11 cellular contexts compared by ENCODE assay signal in the genomic region with DNA sequence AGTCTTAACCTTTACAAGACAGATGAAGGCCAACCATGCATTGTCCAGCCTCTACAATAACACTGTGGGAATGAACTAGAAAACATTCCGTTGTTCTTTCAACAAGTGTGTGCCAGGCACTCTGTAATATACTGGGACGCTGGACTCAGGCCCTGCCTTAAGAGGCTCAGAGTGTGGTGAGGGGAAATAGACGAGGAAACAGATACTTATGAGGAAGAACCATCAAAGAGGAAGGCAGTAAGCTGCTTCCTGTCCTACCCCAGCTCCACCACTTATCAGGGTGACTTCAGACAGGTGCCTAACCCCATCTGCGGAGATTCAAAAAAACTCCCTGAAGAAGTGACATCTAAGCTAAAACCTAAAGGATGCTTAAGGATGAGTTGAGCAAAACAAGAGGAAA. TPM values are rescaled to one million over a fixed set of nuclear protein-coding genes. Genes with fewer than 3 reads are reported as not detected.
DNase-seq lines count a peak whose midpoint lies in the region; ATAC-seq and TF ChIP-seq lines count a peak whose summit lies in the region.
"Had no signal": no experiment of that assay in that cellular context is flagged by ENCODE, and none has a peak within 500 bp of the region (broad histone marks: within the 10 kb centered on the region; RNA-seq: fewer than 3 reads in every experiment).

No MANE protein-coding gene starts in this region.

- no peaks in the 10 kb centered on the region for H3K9me3 Mint-ChIP-seq in CD8-positive, alpha-beta memory T cell
- H3K9me3 Mint-ChIP-seq in activated T-helper 1 cell treated with anti-CD3 and anti-CD28 coated beads, Interleukin-12 subunit alpha, Interleukin-12 subunit beta, Interleukin-2, Interleukin-4 antibody, amounts not matched to agents 30 ng/mL and 10 ng/mL and 1 ng/mL, durations not matched to agents 14 hours and 24 hours and 36 hours: no peaks in the 10 kb centered on the region
- H3K9me3 Mint-ChIP-seq in naive B cell: peaks cover 0 to 2% (median 0%) of the 10 kb centered on the region in 7 donors

- no peak overlapping the region for H2AFZ ChIP-seq in Loucy (ENCODE audit: low read length)

- H3K36me3 Mint-ChIP-seq in CD8-positive, alpha-beta memory T cell: peaks cover 0 to 10% (median 2%) of the 10 kb centered on the region in 3 donors
- peaks cover 4% of the 10 kb centered on the region for H3K36me3 Mint-ChIP-seq in activated T-helper 1 cell treated with anti-CD3 and anti-CD28 coated beads, Interleukin-12 subunit alpha, Interleukin-12 subunit beta, Interleukin-2, Interleukin-4 antibody, amounts not matched to agents 30 ng/mL and 10 ng/mL and 1 ng/mL, durations not matched to agents 14 hours and 24 hours and 36 hours (ENCODE audit: low read depth)
- H3K36me3 Mint-ChIP-seq in naive B cell: peaks cover 5 to 14% of the 10 kb centered on the region in 2 donors

- H3K9me3 ChIP-seq in CD8-positive, alpha-beta memory T cell (ENCODE audit: low read length): no peaks in the 10 kb centered on the region
- H3K9me3 ChIP-seq in Loucy (ENCODE audit: insufficient read depth, low read depth, low read length): no peaks in the 10 kb centered on the region

- H3K4me3 Mint-ChIP-seq in CD8-positive, alpha-beta memory T cell: peak overlapping the region in 5 of 7 donors; percentile 32 to 69 (median 55)
- peak overlapping the region; percentile 20 for H3K4me3 Mint-ChIP-seq in activated T-helper 1 cell treated with anti-CD3 and anti-CD28 coated beads, Interleukin-12 subunit alpha, Interleukin-12 subunit beta, Interleukin-2, Interleukin-4 antibody, amounts not matched to agents 30 ng/mL and 10 ng/mL and 1 ng/mL, durations not matched to agents 14 hours and 24 hours and 36 hours
- peak overlapping the region in 3 of 8 donors; percentile 51 to 81 (median 62) for H3K4me3 Mint-ChIP-seq in naive B cell

- peak overlapping the region; percentile 58 to 96 (median 80) for H3K27ac Mint-ChIP-seq in CD8-positive, alpha-beta memory T cell
- peak overlapping the region; percentile 41 for H3K27ac Mint-ChIP-seq in activated T-helper 1 cell treated with anti-CD3 and anti-CD28 coated beads, Interleukin-12 subunit alpha, Interleukin-12 subunit beta, Interleukin-2, Interleukin-4 antibody, amounts not matched to agents 30 ng/mL and 10 ng/mL and 1 ng/mL, durations not matched to agents 14 hours and 24 hours and 36 hours
- H3K27ac Mint-ChIP-seq in naive B cell: peak overlapping the region; percentile 77 to 94 (median 84)

- peak overlapping the region; percentile 56 for H3K9ac ChIP-seq in Loucy (ENCODE audit: low read depth, low read length, poor library complexity, severe bottlenecking)

- H3K36me3 ChIP-seq in CD8-positive, alpha-beta memory T cell (ENCODE audit: insufficient read depth, low read length): no peaks in the 10 kb centered on the region
- H3K36me3 ChIP-seq in Loucy (ENCODE audit: insufficient read depth, low read length): peaks cover 1% of the 10 kb centered on the region; the same call in 1 of the 2 replicates

- intact Hi-C loops in activated T-helper 1 cell treated with anti-CD3 and anti-CD28 coated beads, Interleukin-12 subunit alpha, Interleukin-12 subunit beta, Interleukin-2, Interleukin-4 antibody, amounts not matched to agents 30 ng/mL and 10 ng/mL and 1 ng/mL, durations not matched to agents 14 hours and 24 hours and 36 hours (cut with micrococcal nuclease): no loop called here
- intact Hi-C loops in sciatic nerve (cut with DNase I): no loop called here

- H3K27me3 Mint-ChIP-seq in CD8-positive, alpha-beta memory T cell: no peaks in the 10 kb centered on the region
- H3K27me3 Mint-ChIP-seq in activated T-helper 1 cell treated with anti-CD3 and anti-CD28 coated beads, Interleukin-12 subunit alpha, Interleukin-12 subunit beta, Interleukin-2, Interleukin-4 antibody, amounts not matched to agents 30 ng/mL and 10 ng/mL and 1 ng/mL, durations not matched to agents 14 hours and 24 hours and 36 hours (ENCODE audit: insufficient read depth): no peaks in the 10 kb centered on the region
- no peaks in the 10 kb centered on the region for H3K27me3 Mint-ChIP-seq in naive B cell

- H3K4me2 ChIP-seq in Loucy (ENCODE audit: low read depth, low read length, poor library complexity, severe bottlenecking): peak overlapping the region; percentile 59

- H3K79me2 ChIP-seq in Loucy (ENCODE audit: insufficient read depth, low read length): no peaks in the 10 kb centered on the region

- no peaks in the 10 kb centered on the region for H3K9me2 ChIP-seq in Loucy (replicated peaks; ENCODE audit: low read depth, low read length)

- H4K20me1 ChIP-seq in Loucy (ENCODE audit: insufficient read depth, low read length, poor library complexity, severe bottlenecking): no peaks in the 10 kb centered on the region

- H3K4me1 Mint-ChIP-seq in CD8-positive, alpha-beta memory T cell: peaks cover 28 to 44% (median 38%) of the 10 kb centered on the region in 3 donors
- peaks cover 44% of the 10 kb centered on the region for H3K4me1 Mint-ChIP-seq in activated T-helper 1 cell treated with anti-CD3 and anti-CD28 coated beads, Interleukin-12 subunit alpha, Interleukin-12 subunit beta, Interleukin-2, Interleukin-4 antibody, amounts not matched to agents 30 ng/mL and 10 ng/mL and 1 ng/mL, durations not matched to agents 14 hours and 24 hours and 36 hours (ENCODE audit: low read depth)
- peaks cover 12 to 21% (median 15%) of the 10 kb centered on the region in 3 donors for H3K4me1 Mint-ChIP-seq in naive B cell

- no peaks in the 10 kb centered on the region for H3K27me3 ChIP-seq in CD8-positive, alpha-beta memory T cell (ENCODE audit: insufficient read depth, low read length, poor library complexity, severe bottlenecking)
- no peaks in the 10 kb centered on the region for H3K27me3 ChIP-seq in Loucy (ENCODE audit: insufficient read depth, low read length, poor library complexity, severe bottlenecking)

- peak in 2 of 5 donors; percentile 34 to 49 for DNase-seq in CD8-positive, alpha-beta memory T cell
- DNase-seq in activated T-helper 1 cell treated with anti-CD3 and anti-CD28 coated beads, Interleukin-12 subunit alpha, Interleukin-12 subunit beta, Interleukin-2, Interleukin-4 antibody, amounts not matched to agents 30 ng/mL and 10 ng/mL and 1 ng/mL, durations not matched to agents 14 hours and 24 hours and 36 hours (ENCODE audit: low spot score): no peak
- DNase-seq in naive B cell: peak; percentile 31
- DNase-seq in EL: no peak
- no peak for DNase-seq in sciatic nerve (ENCODE audit: low spot score)
- no peak for DNase-seq in C1 segment of cervical spinal cord (lab: John Stamatoyannopoulos, UW)
- no peak for DNase-seq in NCI-H146 (lab: John Stamatoyannopoulos, UW)
- DNase-seq: DMS53; stimulated activated CD8-positive, alpha-beta memory T cell treated with anti-CD3 and anti-CD28 coated beads, Interleukin-4, amount 100 ng/mL, for 48 hours had no signal

- H3K4me3 ChIP-seq in CD8-positive, alpha-beta memory T cell (ENCODE audit: low read length): no peak overlapping the region
- peak overlapping the region; percentile 31 for H3K4me3 ChIP-seq in Loucy (ENCODE audit: low read length, poor library complexity, severe bottlenecking)

- ATAC-seq in naive B cell (ENCODE audit: low read depth in 2 of 2) (peak; percentile 95 to 98), sciatic nerve (no peak)
- ATAC-seq: SK-N-SH treated with all-trans-retinoic acid at 6 μM for 48 hours had no signal

- no peak overlapping the region for H3K27ac ChIP-seq in CD8-positive, alpha-beta memory T cell (ENCODE audit: low read depth, low read length)

- 0 out of 2 replicates have a peak, but pooled peaks cover 14% of the 10 kb centered on the region for H3F3A ChIP-seq in Loucy (ENCODE audit: low read depth)

- TF ChIP-seq CTCF in Loucy (conservative IDR thresholded peaks at IDR 0.05; ENCODE audit: low read length): no peak

- POLR2A ChIA-PET in CD8-positive, alpha-beta memory T cell (lab: Charles Lee): interaction anchor here (0.6 to 1.0 kb wide), 4 partner anchors 9 to 1604 kb away, joined by 3 read pairs; partner anchors contain the start of genes PDZD7, SFXN3 and TRIM8

- CTCF ChIA-PET in CD8-positive, alpha-beta memory T cell (lab: Charles Lee): interaction anchor here (1.3 kb wide), 1 partner anchor 9 kb away, joined by 4 read pairs; the partner anchor contains the start of gene TRIM8

- peaks cover 40% of the 10 kb centered on the region for H3K4me1 ChIP-seq in CD8-positive, alpha-beta memory T cell (ENCODE audit: insufficient read depth, low read length)
- peaks cover 49% of the 10 kb centered on the region for H3K4me1 ChIP-seq in Loucy (ENCODE audit: insufficient read depth, low read length, poor library complexity, severe bottlenecking)

RNA-seq across cellular contexts. Expression of gene TRIM8, which starts 8.9 kb away (rescaled TPM):
- total RNA-seq in CD8-positive, alpha-beta memory T cell: 10 to 100 TPM; 72.0 to 74.5 TPM
- 63.9 TPM for polyA plus RNA-seq in CD8-positive, alpha-beta memory T cell
- total RNA-seq in activated T-helper 1 cell treated with anti-CD3 and anti-CD28 coated beads, Interleukin-12 subunit alpha, Interleukin-12 subunit beta, Interleukin-2, Interleukin-4 antibody, amounts not matched to agents 30 ng/mL and 10 ng/mL and 1 ng/mL, durations not matched to agents 14 hours and 24 hours and 36 hours: 108 and 111 TPM in 2 replicates
- polyA plus RNA-seq in naive B cell (ENCODE audit: low read depth in 6 of 6): 10 to 100 TPM; 27.1 to 45.8 (median 30.2) TPM
- 164 TPM for total RNA-seq in sciatic nerve
